14 cellular contexts compared by ENCODE assay signal in genomic region chr11:115408036-115408911, GRCh38.
DNase-seq lines count a peak whose midpoint lies in the region; ATAC-seq, FAIRE-seq and TF ChIP-seq lines count a peak whose summit lies in the region.
"Had no signal": no experiment of that assay in that cellular context is flagged by ENCODE, and none has a peak within 500 bp of the region (broad histone marks: within the 10 kb centered on the region; RNA-seq: fewer than 3 reads in every experiment).

No MANE protein-coding gene starts in this region.

- intact Hi-C loops in vagina (cut with DNase I) (no loop called here), CD14-positive monocyte (cut with micrococcal nuclease) (no loop called here)

- no peaks in the 10 kb centered on the region for H3K79me1 ChIP-seq in H9 (ENCODE audit: insufficient read depth, low read depth, low read length, poor library complexity, severe bottlenecking)

- no peak for FAIRE-seq in GM19239 (lab: Jason Lieb, UNC)

- H3K27ac ChIP-seq in H9 (ENCODE audit: insufficient read length, low read depth, low read length): no peak overlapping the region
- H3K27ac ChIP-seq in subcutaneous abdominal adipose tissue (ENCODE audit: low read depth, low read length): peak overlapping the region; percentile 39
- no peak overlapping the region for H3K27ac ChIP-seq in vagina
- H3K27ac ChIP-seq: HL-60, neutrophil had no signal

- ATAC-seq in left lobe of liver: peak; percentile 93
- ATAC-seq: activated naive CD4-positive, alpha-beta T cell treated with anti-CD3 and anti-CD28 coated beads, Interleukin-2, amount 50 U/mL, for 72 hours had no signal

- peaks cover 35 to 38% of the 10 kb centered on the region in 2 experiments for H3K4me1 Mint-ChIP-seq in H9
- H3K4me1 Mint-ChIP-seq in CD14-positive monocyte: no peaks in the 10 kb centered on the region

- no peak overlapping the region for H3T11ph ChIP-seq in H9 (ENCODE audit: low read length)

- no peak overlapping the region for H3K4me3 ChIP-seq in subcutaneous abdominal adipose tissue (ENCODE audit: low read depth in 1 of 5, low read length in 5 of 5)
- no peak overlapping the region for H3K4me3 ChIP-seq in vagina

- H3K56ac ChIP-seq in H9 (ENCODE audit: insufficient read length, low read depth, low read length): no peak overlapping the region

- H3K27me3 ChIP-seq in H9 (ENCODE audit: insufficient read depth, low read length) (no peaks in the 10 kb centered on the region), subcutaneous abdominal adipose tissue (ENCODE audit: control insufficient read depth in 5 of 5, insufficient read depth in 4 of 5, low read length in 5 of 5) (no peaks in the 10 kb centered on the region), vagina (no peaks in the 10 kb centered on the region)
- H3K27me3 ChIP-seq: neutrophil had no signal

- WGBS in H9 (ENCODE audit: extremely low coverage, insufficient read length, low lambda C conversion rate): no CpG with 5 or more reads among the region's 3 CpGs

- H3K9ac ChIP-seq in H9 (ENCODE audit: extremely low read depth, insufficient read length, low read length) (no peak overlapping the region), subcutaneous abdominal adipose tissue (ENCODE audit: low read length in 5 of 5) (no peak overlapping the region)

- DNase-seq in H9: no peak
- DNase-seq in astrocyte of the hippocampus (ENCODE audit: low read depth, low spot score): peak; percentile 54
- peak; percentile 54 for DNase-seq in left lobe of liver (ENCODE audit: low spot score)
- no peak for DNase-seq in GM19239 (ENCODE audit: insufficient read length, low spot score)
- DNase-seq in vagina (ENCODE audit: extremely low spot score in 2 of 2): no peak
- DNase-seq in CD14-positive monocyte (ENCODE audit: low spot score): no peak
- no peak for DNase-seq in effector CD8-positive, alpha-beta T cell (lab: John Stamatoyannopoulos, UW)
- DNase-seq: NCI-H510A treated with DMSO at 0.1 percent for 48 hours, SHP77 had no signal

- no peak overlapping the region for H2AFZ ChIP-seq in H9 (ENCODE audit: low read length)

- H3K23me2 ChIP-seq in H9 (ENCODE audit: insufficient read length, low read depth, low read length, poor library complexity, severe bottlenecking): no peaks in the 10 kb centered on the region

- no peak overlapping the region; a peak in 1 of 5 replicates for H3K4me3 Mint-ChIP-seq in H9
- H3K4me3 Mint-ChIP-seq in CD14-positive monocyte: no peak overlapping the region
- H3K4me3 Mint-ChIP-seq: dendritic cell treated with granulocyte-macrophage colony-stimulating factor and Interleukin-4, amounts not matched to agents 40 ng/mL and 50 ng/mL, for 4 days had no signal

- H2BK5ac ChIP-seq in H9 (ENCODE audit: insufficient read length, low read length): no peak overlapping the region

- TF ChIP-seq POLR2A in vagina (IDR thresholded peaks at IDR 0.05): no peak

- H2BK15ac ChIP-seq in H9 (ENCODE audit: low read depth, low read length): no peak overlapping the region

- no peak overlapping the region for H4K8ac ChIP-seq in H9 (replicated peaks; ENCODE audit: insufficient read length, low read depth, low read length)

- no peak overlapping the region for H3K4me2 ChIP-seq in H9 (ENCODE audit: insufficient read depth, insufficient read length, low read length)

- no peak overlapping the region for H3K23ac ChIP-seq in H9 (ENCODE audit: insufficient read length, low read depth, low read length)

- no peak overlapping the region for H3K4ac ChIP-seq in H9 (ENCODE audit: low read depth, low read length)

- H3K9me3 Mint-ChIP-seq in H9 (no peaks in the 10 kb centered on the region; a peak in 1 of 5 replicates), CD14-positive monocyte (peaks cover 0 to 3% (median 0%) of the 10 kb centered on the region in 7 donors)
- H3K9me3 Mint-ChIP-seq: dendritic cell treated with granulocyte-macrophage colony-stimulating factor and Interleukin-4, amounts not matched to agents 40 ng/mL and 50 ng/mL, for 4 days had no signal

- H4K20me1 ChIP-seq in H9 (ENCODE audit: control insufficient read depth, insufficient read depth, insufficient read length): no peaks in the 10 kb centered on the region

- H3K27me3 Mint-ChIP-seq in H9 (ENCODE audit: low read depth) (peaks cover 13% of the 10 kb centered on the region), CD14-positive monocyte (ENCODE audit: low read depth in 3 of 3) (peaks cover 3 to 9% (median 6%) of the 10 kb centered on the region in 3 donors)

- H4K91ac ChIP-seq in H9 (ENCODE audit: insufficient read length, low read depth, low read length): no peak overlapping the region

- no peaks in the 10 kb centered on the region for H3K79me2 ChIP-seq in H9 (ENCODE audit: insufficient read depth, low read length)

- peaks cover 4% of the 10 kb centered on the region; the same call in 1 of the 2 replicates for H3K4me1 ChIP-seq in H9 (ENCODE audit: insufficient read depth, low read length)
- peaks cover 3 to 31% (median 26%) of the 10 kb centered on the region in 5 donors for H3K4me1 ChIP-seq in subcutaneous abdominal adipose tissue (ENCODE audit: control insufficient read depth in 5 of 5, insufficient read depth in 5 of 5, low read length in 5 of 5)
- peaks cover 24% of the 10 kb centered on the region for H3K4me1 ChIP-seq in vagina

- no peak overlapping the region for H4K5ac ChIP-seq in H9 (ENCODE audit: insufficient read length, low read depth, low read length)

- TF ChIP-seq CTCF in H9 (conservative IDR thresholded peaks at IDR 0.05): no peak
- TF ChIP-seq CTCF in vagina (IDR thresholded peaks at IDR 0.05): no peak
- TF ChIP-seq CTCF in CD14-positive monocyte (IDR thresholded peaks at IDR 0.05): no peak

- no peak overlapping the region for H3K14ac ChIP-seq in H9 (ENCODE audit: insufficient read depth, low read length)

- H3K18ac ChIP-seq in H9 (ENCODE audit: insufficient read length, low read depth, low read length): no peak overlapping the region

- H3K27ac Mint-ChIP-seq in H9 (peak overlapping the region in 2 of 3 experiments; percentile 6 to 33; a peak in 3 of 7 replicates), CD14-positive monocyte (no peak overlapping the region)
- H3K27ac Mint-ChIP-seq: activated naive CD4-positive, alpha-beta T cell treated with anti-CD3 and anti-CD28 coated beads, Interleukin-2, amount 50 U/mL, for 72 hours; dendritic cell treated with granulocyte-macrophage colony-stimulating factor and Interleukin-4, amounts not matched to agents 40 ng/mL and 50 ng/mL, for 4 days had no signal

- H3K9me3 ChIP-seq in H9 (ENCODE audit: control insufficient read depth, low read depth, low read length) (no peaks in the 10 kb centered on the region), subcutaneous abdominal adipose tissue (ENCODE audit: control insufficient read depth in 5 of 5, low read length in 5 of 5) (no peaks in the 10 kb centered on the region), vagina (no peaks in the 10 kb centered on the region)
- H3K9me3 ChIP-seq: neutrophil had no signal

- H2AK5ac ChIP-seq in H9 (ENCODE audit: insufficient read length, low read length): no peak overlapping the region

- no peak overlapping the region for H2BK120ac ChIP-seq in H9 (ENCODE audit: low read depth, low read length, poor library complexity, severe bottlenecking)

- H2BK20ac ChIP-seq in H9 (ENCODE audit: low read depth, low read length, poor library complexity, severe bottlenecking): no peak overlapping the region

- H3K36me3 ChIP-seq in subcutaneous abdominal adipose tissue (ENCODE audit: control insufficient read depth in 5 of 5, insufficient read depth in 5 of 5, low read length in 5 of 5) (no peaks in the 10 kb centered on the region), vagina (no peaks in the 10 kb centered on the region)
- H3K36me3 ChIP-seq: neutrophil had no signal

- no peaks in the 10 kb centered on the region for H3K36me3 Mint-ChIP-seq in H9 (ENCODE audit: insufficient read depth in 1 of 3, low read depth in 3 of 3)
- no peaks in the 10 kb centered on the region for H3K36me3 Mint-ChIP-seq in CD14-positive monocyte
- H3K36me3 Mint-ChIP-seq: activated naive CD4-positive, alpha-beta T cell treated with anti-CD3 and anti-CD28 coated beads, Interleukin-2, amount 50 U/mL, for 72 hours had no signal

- H2BK12ac ChIP-seq in H9 (ENCODE audit: insufficient read length, low read depth, low read length): no peak overlapping the region

Comparison
In these comparisons a context has a peak if more than half of its experiments do, and no peak if none do; other contexts are left out.
1. DNase-seq: peak in astrocyte of the hippocampus (single experiment) and left lobe of liver (single experiment); none in H9 (single experiment), GM19239 (single experiment), vagina (0 of 2), CD14-positive monocyte (single experiment) and effector CD8-positive, alpha-beta T cell (single experiment).
2. H3K27ac Mint-ChIP-seq: peak in H9 (2 of 3); none in CD14-positive monocyte (0 of 7).